In the genomic region with DNA sequence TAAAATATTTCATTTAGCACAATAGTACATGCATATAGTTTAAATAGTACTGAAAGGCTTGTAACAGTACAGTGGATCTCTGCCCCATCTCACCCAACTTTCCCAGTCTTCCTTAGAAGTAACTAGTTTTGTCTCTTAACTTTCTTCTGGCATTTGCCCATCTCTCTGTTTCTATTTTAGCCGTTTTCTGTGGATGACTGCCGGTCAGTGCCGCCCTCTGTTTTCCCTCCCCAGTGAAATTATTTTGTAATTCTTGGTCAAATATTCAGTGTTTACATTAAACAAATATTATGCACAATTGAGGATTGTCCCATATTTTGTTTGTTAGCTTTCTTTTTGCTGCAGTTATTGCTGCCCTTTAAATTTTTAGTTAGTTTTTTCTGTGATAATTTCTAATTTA, we compare ENCODE assay signal across 28 cellular contexts. TPM values are rescaled to one million over a fixed set of nuclear protein-coding genes. Genes with fewer than 3 reads are reported as not detected.
DNase-seq lines count a peak whose midpoint lies in the region; ATAC-seq and TF ChIP-seq lines count a peak whose summit lies in the region.
"Had no signal": no experiment of that assay in that cellular context is flagged by ENCODE, and none has a peak within 500 bp of the region (broad histone marks: within the 10 kb centered on the region; RNA-seq: fewer than 3 reads in every experiment).

No MANE protein-coding gene starts in this region.

- no peaks in the 10 kb centered on the region for H3K9me3 ChIP-seq in vagina
- H3K9me3 ChIP-seq in suprapubic skin, result no peaks in the 10 kb centered on the region
- H3K9me3 ChIP-seq: SK-N-SH, thyroid gland had no signal

- H3K4me1 ChIP-seq in vagina, result peaks cover 27% of the 10 kb centered on the region
- peaks cover 18% of the 10 kb centered on the region for H3K4me1 ChIP-seq in suprapubic skin

- TF ChIP-seq POLR2A in vagina (IDR thresholded peaks at IDR 0.05), result no peak
- no peak for TF ChIP-seq POLR2A in suprapubic skin (IDR thresholded peaks at IDR 0.05)

- WGBS in suprapubic skin, result 56% methylated on average over 3 of the region's 3 CpGs

- H3K36me3 ChIP-seq in vagina (no peaks in the 10 kb centered on the region), suprapubic skin (peaks cover 4% of the 10 kb centered on the region)
- H3K36me3 ChIP-seq: brain microvascular endothelial cell, thyroid gland had no signal

- intact Hi-C loops in vagina (cut with DNase I), result loop anchor here (5.0 kb wide), 1 partner anchor 468 kb away; no protein-coding TSS in a partner anchor

- H3K4me3 Mint-ChIP-seq in activated naive CD8-positive, alpha-beta T cell, result no peak overlapping the region
- H3K4me3 Mint-ChIP-seq in activated naive CD8-positive, alpha-beta T cell treated with anti-CD3 and anti-CD28 coated beads, Interleukin-2, amount 50 U/mL, for 24 hours, result no peak overlapping the region
- no peak overlapping the region for H3K4me3 Mint-ChIP-seq in central memory CD8-positive, alpha-beta T cell
- H3K4me3 Mint-ChIP-seq: activated CD4-positive, alpha-beta memory T cell treated with anti-CD3 and anti-CD28 coated beads for 36 hours; activated T-cell treated with anti-CD3 and anti-CD28 coated beads, Interleukin-2, amount 50 U/mL, for 72 hours; CD4-positive, CD25-positive, alpha-beta regulatory T cell; GM23338; immature natural killer cell; neural progenitor cell; stimulated activated naive CD8-positive, alpha-beta T cell treated with anti-CD3 and anti-CD28 coated beads, Interleukin-15, Interleukin-2, amounts not matched to agents 100 ng/mL and 50 ng/mL, for 24 hours had no signal

- H3K9me3 Mint-ChIP-seq in activated naive CD8-positive, alpha-beta T cell (ENCODE audit: low read depth), result no peaks in the 10 kb centered on the region
- no peaks in the 10 kb centered on the region for H3K9me3 Mint-ChIP-seq in activated naive CD8-positive, alpha-beta T cell treated with anti-CD3 and anti-CD28 coated beads, Interleukin-2, amount 50 U/mL, for 24 hours
- H3K9me3 Mint-ChIP-seq in central memory CD8-positive, alpha-beta T cell, result no peaks in the 10 kb centered on the region
- H3K9me3 Mint-ChIP-seq: activated CD4-positive, alpha-beta memory T cell treated with anti-CD3 and anti-CD28 coated beads for 36 hours; activated T-cell treated with anti-CD3 and anti-CD28 coated beads, Interleukin-2, amount 50 U/mL, for 72 hours; CD4-positive, CD25-positive, alpha-beta regulatory T cell; GM23338; immature natural killer cell; neural progenitor cell; stimulated activated naive CD8-positive, alpha-beta T cell treated with anti-CD3 and anti-CD28 coated beads, Interleukin-15, Interleukin-2, amounts not matched to agents 100 ng/mL and 50 ng/mL, for 24 hours had no signal

- H3K4me3 ChIP-seq in vagina, result no peak overlapping the region
- no peak overlapping the region for H3K4me3 ChIP-seq in suprapubic skin
- H3K4me3 ChIP-seq: dorsolateral prefrontal cortex, GM23338, neural progenitor cell, thyroid gland had no signal

- H3K27me3 Mint-ChIP-seq in activated naive CD8-positive, alpha-beta T cell, result no peaks in the 10 kb centered on the region
- no peaks in the 10 kb centered on the region for H3K27me3 Mint-ChIP-seq in activated naive CD8-positive, alpha-beta T cell treated with anti-CD3 and anti-CD28 coated beads, Interleukin-2, amount 50 U/mL, for 24 hours
- no peaks in the 10 kb centered on the region for H3K27me3 Mint-ChIP-seq in central memory CD8-positive, alpha-beta T cell
- H3K27me3 Mint-ChIP-seq: activated CD4-positive, alpha-beta memory T cell treated with anti-CD3 and anti-CD28 coated beads for 36 hours; CD4-positive, CD25-positive, alpha-beta regulatory T cell; stimulated activated naive CD8-positive, alpha-beta T cell treated with anti-CD3 and anti-CD28 coated beads, Interleukin-15, Interleukin-2, amounts not matched to agents 100 ng/mL and 50 ng/mL, for 24 hours had no signal

- no peaks in the 10 kb centered on the region for H3K36me3 Mint-ChIP-seq in activated naive CD8-positive, alpha-beta T cell
- no peaks in the 10 kb centered on the region for H3K36me3 Mint-ChIP-seq in activated naive CD8-positive, alpha-beta T cell treated with anti-CD3 and anti-CD28 coated beads, Interleukin-2, amount 50 U/mL, for 24 hours (ENCODE audit: low read depth)
- H3K36me3 Mint-ChIP-seq in central memory CD8-positive, alpha-beta T cell (ENCODE audit: insufficient read depth), result no peaks in the 10 kb centered on the region
- H3K36me3 Mint-ChIP-seq: activated CD4-positive, alpha-beta memory T cell treated with anti-CD3 and anti-CD28 coated beads for 36 hours; CD4-positive, CD25-positive, alpha-beta regulatory T cell; immature natural killer cell had no signal

- H3K27me3 ChIP-seq in vagina, result no peaks in the 10 kb centered on the region
- no peaks in the 10 kb centered on the region for H3K27me3 ChIP-seq in suprapubic skin
- H3K27me3 ChIP-seq: brain microvascular endothelial cell, dorsolateral prefrontal cortex, neural progenitor cell, thyroid gland had no signal

- peaks cover 29% of the 10 kb centered on the region for H3K4me1 Mint-ChIP-seq in activated naive CD8-positive, alpha-beta T cell (ENCODE audit: low read depth)
- H3K4me1 Mint-ChIP-seq in activated naive CD8-positive, alpha-beta T cell treated with anti-CD3 and anti-CD28 coated beads, Interleukin-2, amount 50 U/mL, for 24 hours, result peaks cover 16% of the 10 kb centered on the region
- peaks cover 12% of the 10 kb centered on the region for H3K4me1 Mint-ChIP-seq in central memory CD8-positive, alpha-beta T cell

- TF ChIP-seq CTCF in vagina (IDR thresholded peaks at IDR 0.05) (no peak), suprapubic skin (IDR thresholded peaks at IDR 0.05) (no peak)

- H3K27ac Mint-ChIP-seq in activated naive CD8-positive, alpha-beta T cell, result peak overlapping the region; percentile 13
- no peak overlapping the region for H3K27ac Mint-ChIP-seq in activated naive CD8-positive, alpha-beta T cell treated with anti-CD3 and anti-CD28 coated beads, Interleukin-2, amount 50 U/mL, for 24 hours
- H3K27ac Mint-ChIP-seq in central memory CD8-positive, alpha-beta T cell (ENCODE audit: low read depth), result peak overlapping the region; percentile 17
- H3K27ac Mint-ChIP-seq: activated CD4-positive, alpha-beta memory T cell treated with anti-CD3 and anti-CD28 coated beads for 36 hours; activated T-cell treated with anti-CD3 and anti-CD28 coated beads, Interleukin-2, amount 50 U/mL, for 72 hours; GM23338; immature natural killer cell; neural progenitor cell; stimulated activated naive CD8-positive, alpha-beta T cell treated with anti-CD3 and anti-CD28 coated beads, Interleukin-15, Interleukin-2, amounts not matched to agents 100 ng/mL and 50 ng/mL, for 24 hours had no signal

- DNase-seq in activated naive CD8-positive, alpha-beta T cell treated with anti-CD3 and anti-CD28 coated beads, Interleukin-2, amount 50 U/mL, for 24 hours, result no peak
- no peak for DNase-seq in central memory CD8-positive, alpha-beta T cell (ENCODE audit: low spot score in 2 of 2)
- DNase-seq in midbrain (lab: John Stamatoyannopoulos, UW), result peak; percentile 1
- no peak for DNase-seq in vagina (ENCODE audit: extremely low spot score in 2 of 2)
- no peak for DNase-seq in effector CD4-positive, alpha-beta T cell
- DNase-seq in NCI-H2107 treated with DMSO at 0.1 percent for 48 hours (lab: John Stamatoyannopoulos, UW; ENCODE audit: unreplicated experiment), result no peak
- no peak for DNase-seq in suprapubic skin (ENCODE audit: low spot score in 2 of 2)
- DNase-seq: 8988T; activated CD4-positive, alpha-beta memory T cell treated with anti-CD3 and anti-CD28 coated beads for 36 hours; activated T-cell treated with anti-CD3 and anti-CD28 coated beads, Interleukin-2, amount 50 U/mL, for 72 hours; amniotic stem cell; brain microvascular endothelial cell; CD4-positive, CD25-positive, alpha-beta regulatory T cell; dorsolateral prefrontal cortex; immature natural killer cell; KBM-7; left colon; NCI-H1105; NCI-H2029; NCI-H524 treated with DMSO at 0.1 percent for 48 hours; SK-N-SH; small intestine; thyroid gland had no signal

- no peak for TF ChIP-seq EP300 in suprapubic skin (IDR thresholded peaks at IDR 0.05)

- ATAC-seq in activated naive CD8-positive, alpha-beta T cell treated with anti-CD3 and anti-CD28 coated beads, Interleukin-2, amount 50 U/mL, for 24 hours, result no peak
- no peak for ATAC-seq in central memory CD8-positive, alpha-beta T cell (replicated peaks; ENCODE audit: extremely low read depth, poor library complexity, severe bottlenecking)
- ATAC-seq: activated CD4-positive, CD25-positive, alpha-beta regulatory T cell treated with anti-CD3 and anti-CD28 coated beads, Interleukin-2, amount 50 U/mL, for 24 hours; activated T-cell treated with anti-CD3 and anti-CD28 coated beads, Interleukin-2, amount 50 U/mL, for 72 hours; GM23338; left colon had no signal

- H3K27ac ChIP-seq in vagina (peak overlapping the region; percentile 0), suprapubic skin (no peak overlapping the region)
- H3K27ac ChIP-seq: brain microvascular endothelial cell, neural progenitor cell had no signal

RNA-seq across cellular contexts. Expression of gene PDHX, which starts 8.3 kb away (rescaled TPM):
- 15.0 TPM for total RNA-seq in vagina
- total RNA-seq in suprapubic skin, result 10 to 100 TPM; 19.7 to 37.7 (median 23.8) TPM

RNA-seq across cellular contexts. Expression of gene APIP, which starts 8.5 kb away (rescaled TPM):
- total RNA-seq in vagina (14.7 TPM), suprapubic skin (10 to 100 TPM; 12.3 to 21.5 (median 19.4) TPM)
